Comparison of ENCODE assay signal across 2 cellular contexts in genomic region chr7:128408709-128409434, GRCh38.
TF ChIP-seq lines count a peak whose summit lies in the region.

No MANE protein-coding gene starts in this region.

TF ChIP-seq in HCT116, 20 proteins besides CTCF, POLR2A, EP300 and RAD21:
- TF ChIP-seq ZFX (IDR thresholded peaks at IDR 0.05): no peak
- TF ChIP-seq CEBPB (IDR thresholded peaks at IDR 0.05; ENCODE audit: low read depth): no peak

TF ChIP-seq in HepG2, 621 proteins besides CTCF, POLR2A, EP300 and RAD21:
- TF ChIP-seq GABPA (IDR thresholded peaks at IDR 0.05; ENCODE audit: low read depth, low read length) (no peak), GABPA (CRISPR knock-in tag; IDR thresholded peaks at IDR 0.05; ENCODE audit: low read depth) (peak; percentile 58; the same call in 1 of the 2 replicates), GABPB1 (CRISPR knock-in tag; IDR thresholded peaks at IDR 0.05) (peak; percentile 36; the same call in 1 of the 2 replicates), ZNF883 (CRISPR knock-in tag; IDR thresholded peaks at IDR 0.05; ENCODE audit: not compliant biosample characterization) (peak; percentile 52), PHF21A (CRISPR knock-in tag; IDR thresholded peaks at IDR 0.05) (peak; percentile 28; the same call in 1 of the 2 replicates), ZNF574 (CRISPR knock-in tag; IDR thresholded peaks at IDR 0.05) (no peak), ZNF350 (CRISPR knock-in tag; IDR thresholded peaks at IDR 0.05; ENCODE audit: borderline replicate concordance, low read depth) (0 out of 2 replicates have a peak, but pooled peaks have one; percentile 22), MLLT10 (CRISPR knock-in tag; IDR thresholded peaks at IDR 0.05) (no peak), SAP130 (CRISPR knock-in tag; IDR thresholded peaks at IDR 0.05; ENCODE audit: low read depth) (peak; percentile 22), ZBTB7B (CRISPR knock-in tag; IDR thresholded peaks at IDR 0.05) (0 out of 2 replicates have a peak, but pooled peaks have one; percentile 23), HNF4A (CRISPR knock-in tag; IDR thresholded peaks at IDR 0.05) (peak; percentile 45; the same call in 1 of the 2 replicates), ADNP (CRISPR knock-in tag; IDR thresholded peaks at IDR 0.05) (no peak), BHLHE40 (IDR thresholded peaks at IDR 0.05; ENCODE audit: low read length) (no peak), ZNF337 (CRISPR knock-in tag; IDR thresholded peaks at IDR 0.05; ENCODE audit: borderline replicate concordance, low read depth) (0 out of 2 replicates have a peak, but pooled peaks have one; percentile 76), ARID5B (CRISPR knock-in tag; IDR thresholded peaks at IDR 0.05) (0 out of 2 replicates have a peak, but pooled peaks have one; percentile 6), PITX1 (CRISPR knock-in tag; IDR thresholded peaks at IDR 0.05) (peak; percentile 74), ETV5 (CRISPR knock-in tag; IDR thresholded peaks at IDR 0.05; ENCODE audit: borderline replicate concordance) (peak; percentile 70; the same call in 1 of the 2 replicates)
